8 cellular contexts compared by ENCODE assay signal in genomic region chr3:32401541-32402052, GRCh38. TPM values are rescaled to one million over a fixed set of nuclear protein-coding genes. Genes with fewer than 3 reads are reported as not detected.
DNase-seq lines count a peak whose midpoint lies in the region; ATAC-seq, FAIRE-seq and TF ChIP-seq lines count a peak whose summit lies in the region.

No MANE protein-coding gene starts in this region.

- TF ChIP-seq POLR2A in GM12892 (IDR thresholded peaks at IDR 0.05; ENCODE audit: low read depth, low read length) = no peak

- DNase-seq in GM12892 (ENCODE audit: insufficient read length) = peak; percentile 42
- DNase-seq in NCI-H226 = peak; percentile 46
- DNase-seq in activated CD4-positive, CD25-positive, alpha-beta regulatory T cell treated with anti-CD3 and anti-CD28 coated beads, Interleukin-2, amount 50 U/mL, for 72 hours = peak; percentile 66
- DNase-seq in choroid plexus epithelial cell (ENCODE audit: low read depth) = peak; percentile 64
- peak; percentile 67 for DNase-seq in kidney glomerular epithelial cell (lab: John Stamatoyannopoulos, UW)
- peak; percentile 43 for DNase-seq in smooth muscle cell of the brain vasculature (ENCODE audit: low read depth, low spot score)
- DNase-seq in OCI-M2 (lab: John Stamatoyannopoulos, UW; ENCODE audit: unreplicated experiment) = no peak

- ATAC-seq in HG02798 (IDR thresholded peaks at IDR 0.05; ENCODE audit: poor library complexity, unreplicated experiment) = peak; percentile 57

- FAIRE-seq in GM12892 (lab: Jason Lieb, UNC) = peak; percentile 85

- no peak for TF ChIP-seq CTCF in choroid plexus epithelial cell (conservative IDR thresholded peaks at IDR 0.05; ENCODE audit: low read depth, low read length)

- peak overlapping the region; percentile 62 for H3K4me3 ChIP-seq in choroid plexus epithelial cell (ENCODE audit: low read depth, low read length)

RNA-seq across cellular contexts. Expression of gene CMTM7, which starts 9.9 kb away (rescaled TPM):
- polyA plus RNA-seq in GM12892 (2012; ENCODE audit: missing spikeins) = 6.5 TPM
